24 cellular contexts compared by ENCODE assay signal in genomic region chr18:47118986-47119385, GRCh38. TPM values are rescaled to one million over a fixed set of nuclear protein-coding genes. Genes with fewer than 3 reads are reported as not detected.
DNase-seq lines count a peak whose midpoint lies in the region; ATAC-seq and TF ChIP-seq lines count a peak whose summit lies in the region.
"Had no signal": no experiment of that assay in that cellular context is flagged by ENCODE, and none has a peak within 500 bp of the region (broad histone marks: within the 10 kb centered on the region; RNA-seq: fewer than 3 reads in every experiment).

No MANE protein-coding gene starts in this region.

- DNase-seq in AG08395 (ENCODE audit: low spot score) (peak; percentile 47), GM04504 (ENCODE audit: low read depth) (peak; percentile 73), RPMI7951 (ENCODE audit: low read depth) (peak; percentile 6), fibroblast of peridontal ligament (ENCODE audit: extremely low read depth) (peak; percentile 36), GF-D8 (lab: John Stamatoyannopoulos, UW) (no peak), NCI-H510A (lab: John Stamatoyannopoulos, UW) (no peak), NCI-H446 treated with DMSO at 0.1 percent for 48 hours (lab: John Stamatoyannopoulos, UW) (no peak)
- DNase-seq: activated CD4-positive, alpha-beta memory T cell treated with anti-CD3 and anti-CD28 coated beads, Interleukin-2, amount 10 ng/mL, durations not matched to agents 7 days and 5 days; activated CD4-positive, CD25-positive, alpha-beta regulatory T cell treated with anti-CD3 and anti-CD28 coated beads, Interleukin-2, amount 50 U/mL, for 72 hours; activated CD8-positive, alpha-beta memory T cell treated with anti-CD3 and anti-CD28 coated beads, Interleukin-2, amount 50 U/mL, for 4 hours; activated naive CD4-positive, alpha-beta T cell treated with anti-CD3 and anti-CD28 coated beads for 36 hours; amygdala; colonic mucosa; effector CD8-positive, alpha-beta T cell; foreskin keratinocyte; naive thymus-derived CD4-positive, alpha-beta T cell; NCI-H1417 treated with DMSO at 0.1 percent for 48 hours; NCI-H2029 treated with DMSO at 0.1 percent for 48 hours; NCI-H526 treated with DMSO at 0.1 percent for 48 hours; SIG-M5; trophoblast cell had no signal

- no peak for ATAC-seq in GM18505 (IDR thresholded peaks at IDR 0.05; ENCODE audit: unreplicated experiment)
- ATAC-seq: foreskin keratinocyte; naive thymus-derived CD4-positive, alpha-beta T cell; Panc1; stimulated activated effector memory CD8-positive, alpha-beta T cell treated with anti-CD3 and anti-CD28 coated beads, Interleukin-12 subunit alpha, Interleukin-12 subunit beta, amount 100 ng/mL, for 72 hours had no signal

- TF ChIP-seq POLR2A in GM18505 (IDR thresholded peaks at IDR 0.05; ENCODE audit: borderline replicate concordance, extremely low read depth, insufficient read depth, insufficient read length): no peak

RNA-seq across cellular contexts. Expression of gene HDHD2, which starts 31.3 kb away (rescaled TPM):
- 15.1 and 16.8 TPM in 2 replicates for total RNA-seq in RPMI7951 (2014; rRNA removed; shearing (Covaris generic))

RNA-seq across cellular contexts. Expression of gene IER3IP1, which starts 57.2 kb away (rescaled TPM):
- total RNA-seq in RPMI7951 (2014; rRNA removed; shearing (Covaris generic)): 39.5 and 41.3 TPM in 2 replicates

Comparison
In these comparisons a context has a peak if more than half of its experiments do, and no peak if none do; other contexts are left out.
1. DNase-seq: peak in AG08395 (single experiment), GM04504 (single experiment), RPMI7951 (single experiment) and fibroblast of peridontal ligament (single experiment); none in GF-D8 (single experiment), NCI-H510A (single experiment) and NCI-H446 treated with DMSO at 0.1 percent for 48 hours (single experiment).